ENCODE assay signal across 8 cellular contexts in genomic region chr7:4951903-4952636, GRCh38. TPM values are rescaled to one million over a fixed set of nuclear protein-coding genes. Genes with fewer than 3 reads are reported as not detected.
DNase-seq lines count a peak whose midpoint lies in the region; ATAC-seq and TF ChIP-seq lines count a peak whose summit lies in the region.
"Had no signal": no experiment of that assay in that cellular context is flagged by ENCODE, and none has a peak within 500 bp of the region (broad histone marks: within the 10 kb centered on the region; RNA-seq: fewer than 3 reads in every experiment).

No MANE protein-coding gene starts in this region.

- H3K9me3 Mint-ChIP-seq in chondrocyte (ENCODE audit: low read depth) = peaks cover 9% of the 10 kb centered on the region

- no peak overlapping the region for H3K4me3 Mint-ChIP-seq in chondrocyte (ENCODE audit: unreplicated experiment)

- H3K27me3 Mint-ChIP-seq in chondrocyte (ENCODE audit: low read depth) = peaks cover 33% of the 10 kb centered on the region

- no peaks in the 10 kb centered on the region for H3K4me1 Mint-ChIP-seq in chondrocyte (ENCODE audit: low read depth)

- no peak overlapping the region for H3K27ac Mint-ChIP-seq in chondrocyte (ENCODE audit: unreplicated experiment)

- DNase-seq in astrocyte of the hippocampus (ENCODE audit: low read depth, low spot score) = peak; percentile 59
- DNase-seq in renal cortical epithelial cell (ENCODE audit: low read depth) = peak; percentile 6
- no peak for DNase-seq in chondrocyte (ENCODE audit: low spot score)
- DNase-seq: left colon had no signal

- ATAC-seq in GM18873 (IDR thresholded peaks at IDR 0.05; ENCODE audit: low FRiP score, unreplicated experiment) (peak; percentile 58), HG03565 (IDR thresholded peaks at IDR 0.05; ENCODE audit: unreplicated experiment) (peak; percentile 41), GM19328 (IDR thresholded peaks at IDR 0.05; ENCODE audit: unreplicated experiment) (no peak), GM18498 (IDR thresholded peaks at IDR 0.05; ENCODE audit: unreplicated experiment) (no peak)
- ATAC-seq: left colon had no signal

- no peaks in the 10 kb centered on the region for H3K36me3 Mint-ChIP-seq in chondrocyte (ENCODE audit: low read depth)

- TF ChIP-seq CTCF in chondrocyte (IDR thresholded peaks at IDR 0.05) = no peak

RNA-seq across cellular contexts. Expression of gene MMD2, which starts 6.9 kb away (rescaled TPM):
- total RNA-seq in renal cortical epithelial cell = not detected in 2 replicates
- total RNA-seq in chondrocyte = not detected in 3 replicates
- total RNA-seq: left colon had no signal

Comparison
In these comparisons a context has a peak if more than half of its experiments do, and no peak if none do; other contexts are left out.
1. ATAC-seq: peak in GM18873 (single experiment) and HG03565 (single experiment); none in GM19328 (single experiment) and GM18498 (single experiment).